21 cellular contexts compared by ENCODE assay signal in genomic region chr22:33898121-33898520, GRCh38.
"Had no signal": no experiment of that assay in that cellular context is flagged by ENCODE, and none has a peak within 500 bp of the region (broad histone marks: within the 10 kb centered on the region; RNA-seq: fewer than 3 reads in every experiment).

No MANE protein-coding gene starts in this region.

- H3K36me3 Mint-ChIP-seq: activated naive CD4-positive, alpha-beta T cell treated with anti-CD3 and anti-CD28 coated beads, Interleukin-2, amount 10 ng/mL, durations not matched to agents 7 days and 5 days had no signal

- H3K27me3 Mint-ChIP-seq: activated B cell treated with CpG ODN at 0.5 μM for 24 hours; activated naive CD4-positive, alpha-beta T cell treated with anti-CD3 and anti-CD28 coated beads, Interleukin-2, amount 10 ng/mL, durations not matched to agents 7 days and 5 days; activated naive CD8-positive, alpha-beta T cell treated with anti-CD3 and anti-CD28 coated beads, Interleukin-2, amount 50 U/mL, for 24 hours had no signal

- H3K4me1 Mint-ChIP-seq: activated naive CD4-positive, alpha-beta T cell treated with anti-CD3 and anti-CD28 coated beads, Interleukin-2, amount 10 ng/mL, durations not matched to agents 7 days and 5 days; activated naive CD8-positive, alpha-beta T cell treated with anti-CD3 and anti-CD28 coated beads, Interleukin-2, amount 50 U/mL, for 24 hours had no signal

- H3K27ac ChIP-seq: thyroid gland had no signal

- H3K27ac Mint-ChIP-seq: activated B cell treated with CpG ODN at 0.5 μM for 24 hours; activated CD8-positive, alpha-beta T cell treated with anti-CD3 and anti-CD28 coated beads, Interleukin-2, amount 10 ng/mL, durations not matched to agents 7 days and 5 days; activated naive CD4-positive, alpha-beta T cell treated with anti-CD3 and anti-CD28 coated beads, Interleukin-2, amount 10 ng/mL, durations not matched to agents 7 days and 5 days; activated naive CD8-positive, alpha-beta T cell treated with anti-CD3 and anti-CD28 coated beads, Interleukin-2, amount 50 U/mL, for 24 hours; activated T-cell treated with anti-CD3 and anti-CD28 coated beads, Interleukin-2, amount 50 U/mL, for 24 hours had no signal

- H3K4me3 Mint-ChIP-seq: activated B cell treated with CpG ODN at 0.5 μM for 24 hours; activated CD8-positive, alpha-beta T cell treated with anti-CD3 and anti-CD28 coated beads, Interleukin-2, amount 10 ng/mL, durations not matched to agents 7 days and 5 days; activated naive CD4-positive, alpha-beta T cell treated with anti-CD3 and anti-CD28 coated beads, Interleukin-2, amount 10 ng/mL, durations not matched to agents 7 days and 5 days; activated naive CD8-positive, alpha-beta T cell treated with anti-CD3 and anti-CD28 coated beads, Interleukin-2, amount 50 U/mL, for 24 hours; activated T-cell treated with anti-CD3 and anti-CD28 coated beads, Interleukin-2, amount 50 U/mL, for 24 hours; nephron had no signal

- H3K4me1 ChIP-seq: thyroid gland had no signal

- H3K9me3 Mint-ChIP-seq: nephron had no signal

- DNase-seq: activated B cell treated with CpG ODN at 0.5 μM for 24 hours; activated CD4-positive, alpha-beta T cell treated with anti-CD3 and anti-CD28 coated beads for 4 hours; activated CD8-positive, alpha-beta T cell treated with anti-CD3 and anti-CD28 coated beads, Interleukin-2, amount 10 ng/mL, durations not matched to agents 7 days and 5 days; activated effector memory CD4-positive, alpha-beta T cell treated with Interleukin-2 at 50 U/mL for 16 hours; activated naive CD4-positive, alpha-beta T cell treated with anti-CD3 and anti-CD28 coated beads, Interleukin-2, amount 10 ng/mL, durations not matched to agents 7 days and 5 days; activated naive CD8-positive, alpha-beta T cell treated with anti-CD3 and anti-CD28 coated beads, Interleukin-2, amount 50 U/mL, for 24 hours; activated T-cell treated with anti-CD3 and anti-CD28 coated beads, Interleukin-2, amount 50 U/mL, for 24 hours; aorta; cortex of kidney; head of caudate nucleus; islet precursor cell; mammary epithelial cell; midbrain; occipital lobe; retina; stimulated activated CD4-positive, alpha-beta T cell treated with anti-CD3 and anti-CD28 coated beads, Interleukin-12 subunit alpha, Interleukin-12 subunit beta, amount 100 ng/mL, for 4 hours; stimulated activated CD4-positive, alpha-beta T cell treated with anti-CD3 and anti-CD28 coated beads, Interleukin-1b, Interleukin-23, amount 100 ng/mL, for 48 hours; stimulated activated CD8-positive, alpha-beta memory T cell treated with anti-CD3 and anti-CD28 coated beads, Interleukin-4, amount 100 ng/mL, for 48 hours; stimulated activated naive CD4-positive, alpha-beta T cell treated with Interleukin-2 at 50 U/mL for 16 hours; thyroid gland had no signal

- H3K27me3 ChIP-seq: thyroid gland had no signal

- H3K36me3 ChIP-seq: thyroid gland had no signal

- ATAC-seq: activated CD8-positive, alpha-beta T cell treated with anti-CD3 and anti-CD28 coated beads, Interleukin-2, amount 10 ng/mL, durations not matched to agents 7 days and 5 days; activated naive CD8-positive, alpha-beta T cell treated with anti-CD3 and anti-CD28 coated beads, Interleukin-2, amount 50 U/mL, for 24 hours had no signal

- H3K4me3 ChIP-seq: thyroid gland had no signal

- H3K9me3 ChIP-seq: thyroid gland had no signal
